8 cellular contexts compared by ENCODE assay signal in genomic region chr1:38026592-38027200, GRCh38. TPM values are rescaled to one million over a fixed set of nuclear protein-coding genes. Genes with fewer than 3 reads are reported as not detected.
DNase-seq lines count a peak whose midpoint lies in the region; ATAC-seq and TF ChIP-seq lines count a peak whose summit lies in the region.

No MANE protein-coding gene starts in this region.

- peak; percentile 19 for ATAC-seq in WTC11
- ATAC-seq in sciatic nerve = no peak
- no peak for ATAC-seq in HG02623 (IDR thresholded peaks at IDR 0.05; ENCODE audit: unreplicated experiment)
- ATAC-seq in GM18511 (IDR thresholded peaks at IDR 0.05; ENCODE audit: unreplicated experiment) = no peak

- intact Hi-C loops in sciatic nerve (cut with DNase I) = loop anchor here (10.0 kb wide), 1 partner anchor 788 kb away; no protein-coding TSS in a partner anchor

- POLR2A ChIA-PET in activated CD4-positive, alpha-beta T cell treated with anti-CD3 and anti-CD28 coated beads, Interleukin-2, amount 10 ng/mL, durations not matched to agents 7 days and 5 days (lab: Charles Lee) = no interaction called here
- POLR2A ChIA-PET in WTC11 (lab: Charles Lee) = interaction anchor here (1.2 to 1.6 kb wide), 2 partner anchors 20 to 30 kb away, joined by 3 to 5 read pairs; no protein-coding TSS in a partner anchor

- no peak for DNase-seq in activated CD4-positive, alpha-beta T cell treated with anti-CD3 and anti-CD28 coated beads, Interleukin-2, amount 10 ng/mL, durations not matched to agents 7 days and 5 days
- DNase-seq in activated CD4-positive, alpha-beta T cell treated with anti-CD3 and anti-CD28 coated beads for 1 hour = no peak
- DNase-seq in NAMALWA (ENCODE audit: low spot score) = peak; percentile 46
- DNase-seq in WTC11 (ENCODE audit: low spot score) = peak; percentile 74
- peak; percentile 24 for DNase-seq in fibroblast of the conjunctiva (ENCODE audit: low read depth)
- DNase-seq in sciatic nerve (ENCODE audit: low spot score) = peak; percentile 72

- CTCF ChIA-PET in activated CD4-positive, alpha-beta T cell treated with anti-CD3 and anti-CD28 coated beads, Interleukin-2, amount 10 ng/mL, durations not matched to agents 7 days and 5 days (lab: Charles Lee) = interaction anchor here (0.6 to 2.3 kb wide), 6 partner anchors 8 to 47 kb away, joined by 3 to 7 read pairs (median 4); no protein-coding TSS in a partner anchor
- CTCF ChIA-PET in WTC11 (lab: Charles Lee) = interaction anchor here (0.6 to 6.7 kb wide), 14 partner anchors 7 to 476 kb away, joined by 3 to 79 read pairs (median 6); no protein-coding TSS in a partner anchor

- no peaks in the 10 kb centered on the region for H3K27me3 Mint-ChIP-seq in activated CD4-positive, alpha-beta T cell treated with anti-CD3 and anti-CD28 coated beads, Interleukin-2, amount 10 ng/mL, durations not matched to agents 7 days and 5 days
- no peaks in the 10 kb centered on the region for H3K27me3 Mint-ChIP-seq in WTC11 (ENCODE audit: low read depth)

- peaks cover 47% of the 10 kb centered on the region for H3K4me1 Mint-ChIP-seq in activated CD4-positive, alpha-beta T cell treated with anti-CD3 and anti-CD28 coated beads, Interleukin-2, amount 10 ng/mL, durations not matched to agents 7 days and 5 days
- peaks cover 54% of the 10 kb centered on the region for H3K4me1 Mint-ChIP-seq in WTC11

- TF ChIP-seq CTCF in WTC11 (IDR thresholded peaks at IDR 0.05) = peak; percentile 62

- H3K9me3 Mint-ChIP-seq in activated CD4-positive, alpha-beta T cell treated with anti-CD3 and anti-CD28 coated beads, Interleukin-2, amount 10 ng/mL, durations not matched to agents 7 days and 5 days = no peaks in the 10 kb centered on the region
- no peaks in the 10 kb centered on the region for H3K9me3 Mint-ChIP-seq in WTC11

- H3K36me3 Mint-ChIP-seq in activated CD4-positive, alpha-beta T cell treated with anti-CD3 and anti-CD28 coated beads, Interleukin-2, amount 10 ng/mL, durations not matched to agents 7 days and 5 days (ENCODE audit: low read depth) = peaks cover 18% of the 10 kb centered on the region
- peaks cover 34% of the 10 kb centered on the region for H3K36me3 Mint-ChIP-seq in WTC11

- H3K4me3 Mint-ChIP-seq in activated CD4-positive, alpha-beta T cell treated with anti-CD3 and anti-CD28 coated beads, Interleukin-2, amount 10 ng/mL, durations not matched to agents 7 days and 5 days = no peak overlapping the region
- no peak overlapping the region for H3K4me3 Mint-ChIP-seq in WTC11

- H3K27ac Mint-ChIP-seq in activated CD4-positive, alpha-beta T cell treated with anti-CD3 and anti-CD28 coated beads, Interleukin-2, amount 10 ng/mL, durations not matched to agents 7 days and 5 days = peak overlapping the region; percentile 11
- H3K27ac Mint-ChIP-seq in WTC11 = peak overlapping the region; percentile 57; the same call in 1 of the 2 replicates

TF ChIP-seq in WTC11, 78 proteins besides CTCF, POLR2A, EP300 and RAD21:
- TF ChIP-seq, protein P1, sequence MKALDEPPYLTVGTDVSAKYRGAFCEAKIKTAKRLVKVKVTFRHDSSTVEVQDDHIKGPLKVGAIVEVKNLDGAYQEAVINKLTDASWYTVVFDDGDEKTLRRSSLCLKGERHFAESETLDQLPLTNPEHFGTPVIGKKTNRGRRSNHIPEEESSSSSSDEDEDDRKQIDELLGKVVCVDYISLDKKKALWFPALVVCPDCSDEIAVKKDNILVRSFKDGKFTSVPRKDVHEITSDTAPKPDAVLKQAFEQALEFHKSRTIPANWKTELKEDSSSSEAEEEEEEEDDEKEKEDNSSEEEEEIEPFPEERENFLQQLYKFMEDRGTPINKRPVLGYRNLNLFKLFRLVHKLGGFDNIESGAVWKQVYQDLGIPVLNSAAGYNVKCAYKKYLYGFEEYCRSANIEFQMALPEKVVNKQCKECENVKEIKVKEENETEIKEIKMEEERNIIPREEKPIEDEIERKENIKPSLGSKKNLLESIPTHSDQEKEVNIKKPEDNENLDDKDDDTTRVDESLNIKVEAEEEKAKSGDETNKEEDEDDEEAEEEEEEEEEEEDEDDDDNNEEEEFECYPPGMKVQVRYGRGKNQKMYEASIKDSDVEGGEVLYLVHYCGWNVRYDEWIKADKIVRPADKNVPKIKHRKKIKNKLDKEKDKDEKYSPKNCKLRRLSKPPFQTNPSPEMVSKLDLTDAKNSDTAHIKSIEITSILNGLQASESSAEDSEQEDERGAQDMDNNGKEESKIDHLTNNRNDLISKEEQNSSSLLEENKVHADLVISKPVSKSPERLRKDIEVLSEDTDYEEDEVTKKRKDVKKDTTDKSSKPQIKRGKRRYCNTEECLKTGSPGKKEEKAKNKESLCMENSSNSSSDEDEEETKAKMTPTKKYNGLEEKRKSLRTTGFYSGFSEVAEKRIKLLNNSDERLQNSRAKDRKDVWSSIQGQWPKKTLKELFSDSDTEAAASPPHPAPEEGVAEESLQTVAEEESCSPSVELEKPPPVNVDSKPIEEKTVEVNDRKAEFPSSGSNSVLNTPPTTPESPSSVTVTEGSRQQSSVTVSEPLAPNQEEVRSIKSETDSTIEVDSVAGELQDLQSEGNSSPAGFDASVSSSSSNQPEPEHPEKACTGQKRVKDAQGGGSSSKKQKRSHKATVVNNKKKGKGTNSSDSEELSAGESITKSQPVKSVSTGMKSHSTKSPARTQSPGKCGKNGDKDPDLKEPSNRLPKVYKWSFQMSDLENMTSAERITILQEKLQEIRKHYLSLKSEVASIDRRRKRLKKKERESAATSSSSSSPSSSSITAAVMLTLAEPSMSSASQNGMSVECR (CRISPR knock-in tag; IDR thresholded peaks at IDR 0.05; ENCODE audit: borderline replicate concordance) = no peak
- TF ChIP-seq ZNF423 (CRISPR knock-in tag; IDR thresholded peaks at IDR 0.05) (no peak), IRF2 (CRISPR knock-in tag; IDR thresholded peaks at IDR 0.05; ENCODE audit: borderline replicate concordance, low read depth) (no peak)
TF ChIP-seq in WTC11: peak in this region for 0.

RNA-seq across cellular contexts. Expression of gene UTP11, which starts 14.2 kb away (rescaled TPM):
- total RNA-seq in activated CD4-positive, alpha-beta T cell treated with anti-CD3 and anti-CD28 coated beads, Interleukin-2, amount 10 ng/mL, durations not matched to agents 7 days and 5 days = 10 to 100 TPM; 33.0 to 34.8 TPM
- 41.3 to 42.6 TPM (median 42.2 TPM) in 3 replicates for total RNA-seq in WTC11 (2021)
- total RNA-seq in sciatic nerve = 32.6 TPM

RNA-seq across cellular contexts. Expression of gene POU3F1, which starts 19.9 kb away (rescaled TPM):
- not detected for total RNA-seq in activated CD4-positive, alpha-beta T cell treated with anti-CD3 and anti-CD28 coated beads, Interleukin-2, amount 10 ng/mL, durations not matched to agents 7 days and 5 days
- total RNA-seq in WTC11 (2021) = 18.9 to 22.4 TPM (median 20.9 TPM) in 3 replicates
- total RNA-seq in sciatic nerve = 19.1 TPM

RNA-seq across cellular contexts. Expression of gene FHL3, which starts 21.4 kb away (rescaled TPM):
- 1 to 10 TPM; 9.8 to 9.9 TPM for total RNA-seq in activated CD4-positive, alpha-beta T cell treated with anti-CD3 and anti-CD28 coated beads, Interleukin-2, amount 10 ng/mL, durations not matched to agents 7 days and 5 days
- total RNA-seq in WTC11 (2021) (28.1 to 34.4 TPM (median 28.1 TPM) in 3 replicates), sciatic nerve (27.9 TPM)

RNA-seq across cellular contexts. Expression of gene SF3A3, which starts 36.9 kb away (rescaled TPM):
- 100 to 1,000 TPM in 1 of 2 experiments, 10 to 100 TPM in 1; 80.9 to 110 TPM for total RNA-seq in activated CD4-positive, alpha-beta T cell treated with anti-CD3 and anti-CD28 coated beads, Interleukin-2, amount 10 ng/mL, durations not matched to agents 7 days and 5 days
- total RNA-seq in WTC11 (2021) = 96.5 to 126 TPM (median 96.5 TPM) in 3 replicates
- total RNA-seq in sciatic nerve = 47.9 TPM

Comparison
In these comparisons a context has a peak if more than half of its experiments do, and no peak if none do; other contexts are left out.
1. DNase-seq: peak in NAMALWA (single experiment), WTC11 (single experiment), fibroblast of the conjunctiva (single experiment) and sciatic nerve (single experiment); none in activated CD4-positive, alpha-beta T cell treated with anti-CD3 and anti-CD28 coated beads, Interleukin-2, amount 10 ng/mL, durations not matched to agents 7 days and 5 days (single experiment) and activated CD4-positive, alpha-beta T cell treated with anti-CD3 and anti-CD28 coated beads for 1 hour (single experiment).
2. RNA of gene POU3F1, which starts 19.9 kb away (total RNA-seq): 19.1 TPM in sciatic nerve (single experiment) and 18.9 to 22.4 TPM in WTC11; not detected in activated CD4-positive, alpha-beta T cell treated with anti-CD3 and anti-CD28 coated beads, Interleukin-2, amount 10 ng/mL, durations not matched to agents 7 days and 5 days; every median in the first group is over 10 times any median in the second.